ENCODE assay signal across 1 cellular context in genomic region chr16:85749686-85750020, GRCh38.
TF ChIP-seq lines count a peak whose summit lies in the region.

No MANE protein-coding gene starts in this region.

TF ChIP-seq in SK-N-SH, 30 proteins besides CTCF, POLR2A, EP300 and RAD21 (continued from another document):
- no peak for TF ChIP-seq ZBTB33 (IDR thresholded peaks at IDR 0.05; ENCODE audit: borderline replicate concordance, low read depth)
- TF ChIP-seq TCF12 (IDR thresholded peaks at IDR 0.05): no peak
- TF ChIP-seq FOXM1 (IDR thresholded peaks at IDR 0.05; ENCODE audit: low read depth): no peak
- TF ChIP-seq ELF1 (IDR thresholded peaks at IDR 0.05): no peak
- no peak for TF ChIP-seq MAX (IDR thresholded peaks at IDR 0.05; ENCODE audit: low read depth)
- no peak for TF ChIP-seq CHD2 (IDR thresholded peaks at IDR 0.05; ENCODE audit: low read length, partially characterized antibody)
TF ChIP-seq in SK-N-SH: peak in this region for 0.
